11 cellular contexts compared by ENCODE assay signal in genomic region chr9:130368631-130369103, GRCh38.
DNase-seq lines count a peak whose midpoint lies in the region; ATAC-seq and TF ChIP-seq lines count a peak whose summit lies in the region.
"Had no signal": no experiment of that assay in that cellular context is flagged by ENCODE, and none has a peak within 500 bp of the region (broad histone marks: within the 10 kb centered on the region; RNA-seq: fewer than 3 reads in every experiment).

No MANE protein-coding gene starts in this region.

- TF ChIP-seq CTCF in fibroblast of the aortic adventitia (IDR thresholded peaks at IDR 0.05; ENCODE audit: insufficient read depth, low read length) = peak; percentile 13
- no peak for TF ChIP-seq CTCF in colonic mucosa (IDR thresholded peaks at IDR 0.05)
- no peak for TF ChIP-seq CTCF in HFFc6 (IDR thresholded peaks at IDR 0.05)

- peaks cover 21% of the 10 kb centered on the region for H3K27me3 Mint-ChIP-seq in HFFc6 (ENCODE audit: insufficient read depth)

- no peak overlapping the region for H3K4me3 ChIP-seq in fibroblast of the aortic adventitia (ENCODE audit: low read depth, low read length)
- no peak overlapping the region for H3K4me3 ChIP-seq in colonic mucosa

- ATAC-seq in GM21619 (IDR thresholded peaks at IDR 0.05; ENCODE audit: unreplicated experiment) = no peak

- H3K9me3 Mint-ChIP-seq in HFFc6 = no peaks in the 10 kb centered on the region

- no peak overlapping the region for H3K27ac ChIP-seq in colonic mucosa

- no peak overlapping the region for H3K4me3 Mint-ChIP-seq in HFFc6

- H3K4me1 Mint-ChIP-seq in HFFc6 (ENCODE audit: low read depth) = no peaks in the 10 kb centered on the region

- H3K27ac Mint-ChIP-seq in HFFc6 = no peak overlapping the region

- no peaks in the 10 kb centered on the region for H3K9me3 ChIP-seq in colonic mucosa

- intact Hi-C loops in colonic mucosa (cut with DNase I) = no loop called here

- in situ Hi-C loops in SK-MEL-5 (cut with HindIII; ENCODE audit: low pct_unique_long_range_greater_than_20kb, low sequenced_read_pairs) = no loop called here

- no peaks in the 10 kb centered on the region for H3K4me1 ChIP-seq in colonic mucosa

- H3K27me3 ChIP-seq in colonic mucosa = no peaks in the 10 kb centered on the region

- DNase-seq in stimulated activated naive CD4-positive, alpha-beta T cell treated with Interleukin-2 at 50 U/mL for 16 hours (lab: John Stamatoyannopoulos, UW) = peak; percentile 34
- no peak for DNase-seq in stimulated activated naive CD4-positive, alpha-beta T cell (lab: John Stamatoyannopoulos, UW)
- peak; percentile 28 for DNase-seq in SK-MEL-5 (ENCODE audit: low read depth, low spot score)
- DNase-seq in fibroblast of the aortic adventitia (ENCODE audit: low read depth) = no peak
- no peak for DNase-seq in colonic mucosa
- DNase-seq in HFFc6 = no peak
- DNase-seq in amygdala (lab: John Stamatoyannopoulos, UW) = no peak
- DNase-seq: caudate nucleus, DMS79 treated with DMSO at 0.1 percent for 48 hours, T1000 had no signal

- H3K9ac ChIP-seq in colonic mucosa (ENCODE audit: low read depth in 2 of 2, low read length in 2 of 2) = no peak overlapping the region

- no peaks in the 10 kb centered on the region for H3K36me3 Mint-ChIP-seq in HFFc6 (ENCODE audit: low read depth)

- no peaks in the 10 kb centered on the region for H3K36me3 ChIP-seq in colonic mucosa

Comparison
In these comparisons a context has a peak if more than half of its experiments do, and no peak if none do; other contexts are left out.
1. DNase-seq: peak in stimulated activated naive CD4-positive, alpha-beta T cell treated with Interleukin-2 at 50 U/mL for 16 hours (single experiment) and SK-MEL-5 (single experiment); none in stimulated activated naive CD4-positive, alpha-beta T cell (0 of 6), fibroblast of the aortic adventitia (single experiment), colonic mucosa (single experiment), HFFc6 (single experiment) and amygdala (0 of 56).